Comparison of ENCODE assay signal across 1 cellular context in the genomic region with DNA sequence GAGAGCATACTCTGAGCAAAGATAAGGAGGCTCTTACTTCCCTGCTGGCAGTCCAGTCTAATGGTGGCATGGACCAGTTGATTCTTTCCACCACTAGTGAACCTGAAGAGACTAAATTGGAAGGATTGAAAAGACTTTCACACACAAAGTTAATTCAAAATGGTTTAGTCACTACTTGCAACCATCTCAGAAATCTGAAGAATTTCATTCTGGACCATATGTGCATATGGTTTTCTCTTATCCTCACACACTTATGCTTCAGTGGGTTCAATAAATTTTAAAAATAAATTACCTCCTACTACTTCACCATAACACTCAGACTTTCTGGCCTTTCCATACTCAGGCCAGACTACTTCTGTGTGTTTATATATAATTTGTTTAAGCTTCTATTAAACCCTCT.
TF ChIP-seq lines count a peak whose summit lies in the region.

No MANE protein-coding gene starts in this region.

TF ChIP-seq in GM23338, 12 proteins besides CTCF, POLR2A, EP300 and RAD21:
- TF ChIP-seq STAT1 (IDR thresholded peaks at IDR 0.05; ENCODE audit: unreplicated experiment) (no peak), JUNB (IDR thresholded peaks at IDR 0.05; ENCODE audit: unreplicated experiment) (no peak)
